1 cellular context compared by ENCODE assay signal in genomic region chr5:16446993-16447392, GRCh38.
TF ChIP-seq lines count a peak whose summit lies in the region.

No MANE protein-coding gene starts in this region.

TF ChIP-seq in H1, 55 proteins besides CTCF, POLR2A, EP300 and RAD21:
- no peak for TF ChIP-seq SIRT6 (IDR thresholded peaks at IDR 0.05; ENCODE audit: low read length)
- TF ChIP-seq SUZ12 (IDR thresholded peaks at IDR 0.05; ENCODE audit: low read length): no peak
- TF ChIP-seq CEBPB (IDR thresholded peaks at IDR 0.05; ENCODE audit: low read depth, low read length): no peak
- TF ChIP-seq KDM1A (IDR thresholded peaks at IDR 0.05; ENCODE audit: borderline replicate concordance, low read length): no peak
- no peak for TF ChIP-seq CHD1 (IDR thresholded peaks at IDR 0.05; ENCODE audit: low read depth, low read length)
- TF ChIP-seq USF2 (IDR thresholded peaks at IDR 0.05; ENCODE audit: low read length): peak; percentile 62; the same call in 1 of the 2 replicates
- no peak for TF ChIP-seq SRF (IDR thresholded peaks at IDR 0.05; ENCODE audit: low read depth, low read length)
